28 cellular contexts compared by ENCODE assay signal in genomic region chr7:132189881-132190280, GRCh38.
A peak's percentile ranks its signal among the peaks of the same experiment; 100 is the strongest.
DNase-seq lines count a peak whose midpoint lies in the region; ATAC-seq, FAIRE-seq and TF ChIP-seq lines count a peak whose summit lies in the region.
"Had no signal": no experiment of that assay in that cellular context is flagged by ENCODE, and none has a peak within 500 bp of the region (broad histone marks: within the 10 kb centered on the region; RNA-seq: fewer than 3 reads in every experiment).

No MANE protein-coding gene starts in this region.

- no peak overlapping the region for H3K23ac ChIP-seq in H1 (ENCODE audit: insufficient read length)

- CTCF ChIA-PET in H1 (lab: Charles Lee; ENCODE audit: partially characterized antibody): interaction anchor here (0.7 to 3.4 kb wide), 5 partner anchors 9 to 331 kb away, joined by 3 to 16 read pairs (median 4); no protein-coding TSS in a partner anchor
- CTCF ChIA-PET in CD8-positive, alpha-beta T cell (lab: Charles Lee): no interaction called here

- peak overlapping the region; percentile 98 for H4K91ac ChIP-seq in H1 (replicated peaks; ENCODE audit: insufficient read length, low read length)

- no peak overlapping the region for H3K27ac ChIP-seq in H1 (ENCODE audit: low read depth, low read length)
- no peak overlapping the region for H3K27ac ChIP-seq in CD8-positive, alpha-beta T cell (ENCODE audit: low read depth, low read length)
- H3K27ac ChIP-seq: 22Rv1; A549; BLaER1 treated with 17β-estradiol and CSF1 and Interleukin-3, amounts not matched to agents 10 nM and 100 nM; C4-2B had no signal

- intact Hi-C loops in CD14-positive monocyte (cut with micrococcal nuclease) (no loop called here), posterior vena cava (cut with DNase I) (no loop called here)
- intact Hi-C loops in CD8-positive, alpha-beta T cell (cut with DNase I, micrococcal nuclease): no loop called here

- TF ChIP-seq POLR2A in H1 (IDR thresholded peaks at IDR 0.05; ENCODE audit: control extremely low read depth in 1 of 2, low read depth in 2 of 2, low read length in 2 of 2): no peak

- peaks cover 0 to 4% (median 3%) of the 10 kb centered on the region in 3 donors for H3K27me3 Mint-ChIP-seq in CD14-positive monocyte (ENCODE audit: low read depth in 3 of 3)
- peaks cover 2% of the 10 kb centered on the region for H3K27me3 Mint-ChIP-seq in CD8-positive, alpha-beta T cell (ENCODE audit: low read depth)

- peak overlapping the region; percentile 70; the same call in 1 of the 2 replicates for H2AK5ac ChIP-seq in H1 (ENCODE audit: low read depth, low read length)

- H2BK5ac ChIP-seq in H1 (ENCODE audit: low read depth, low read length): peak overlapping the region; percentile 99; the same call in 1 of the 2 replicates

- H4K5ac ChIP-seq in H1 (ENCODE audit: insufficient read length, low read depth, low read length): no peak overlapping the region

- TF ChIP-seq RAD21 in H1 (IDR thresholded peaks at IDR 0.05 in 1 of 2, conservative IDR thresholded peaks at IDR 0.05 in 1 of 2; ENCODE audit: low read depth in 2 of 2, low read length in 2 of 2): no peak

- H3K56ac ChIP-seq in H1 (replicated peaks; ENCODE audit: insufficient read length, low read depth, low read length): no peak overlapping the region

- no peak overlapping the region for H3K14ac ChIP-seq in H1 (ENCODE audit: insufficient read length)

- no peak for TF ChIP-seq EP300 in H1 (IDR thresholded peaks at IDR 0.05; ENCODE audit: borderline replicate concordance in 1 of 2, low read depth in 2 of 2, low read length in 2 of 2)

- H3K27me3 ChIP-seq in H1 (replicated peaks in 1 of 4; ENCODE audit: control insufficient read depth in 3 of 4, extremely low read depth in 1 of 4, insufficient read depth in 3 of 4, low read length in 3 of 4): no peaks in the 10 kb centered on the region
- no peaks in the 10 kb centered on the region for H3K27me3 ChIP-seq in CD8-positive, alpha-beta T cell (ENCODE audit: insufficient read depth, low read length)
- H3K27me3 ChIP-seq: BLaER1 treated with 17β-estradiol and CSF1 and Interleukin-3, amounts not matched to agents 10 nM and 100 nM had no signal

- peaks cover 12 to 36% (median 22%) of the 10 kb centered on the region in 7 donors for H3K9me3 Mint-ChIP-seq in CD14-positive monocyte
- peaks cover 9% of the 10 kb centered on the region for H3K9me3 Mint-ChIP-seq in CD8-positive, alpha-beta T cell

- H2BK15ac ChIP-seq in H1 (ENCODE audit: low read length): peak overlapping the region; percentile 96; the same call in 1 of the 2 replicates

- FAIRE-seq in H1 (lab: Jason Lieb, UNC): no peak
- FAIRE-seq: A549, D721Med, GM12878, GM12892, GM18507, GM19239 had no signal

- no peak overlapping the region; a peak in 1 of 4 replicates for H3K4me2 ChIP-seq in H1 (ENCODE audit: insufficient read depth in 1 of 2, low read depth in 2 of 2, low read length in 2 of 2)
- H3K4me2 ChIP-seq: A549; BLaER1 treated with 17β-estradiol and CSF1 and Interleukin-3, amounts not matched to agents 10 nM and 100 nM had no signal

- no peak overlapping the region for H2AFZ ChIP-seq in H1 (ENCODE audit: low read length)

- no peak for ATAC-seq in CD8-positive, alpha-beta T cell
- ATAC-seq: A549, GM12878 had no signal

- H3K27ac Mint-ChIP-seq in CD14-positive monocyte: no peak overlapping the region
- no peak overlapping the region for H3K27ac Mint-ChIP-seq in CD8-positive, alpha-beta T cell
- H3K27ac Mint-ChIP-seq: B cell; CD4-positive, alpha-beta memory T cell; CD4-positive, CD25-positive, alpha-beta regulatory T cell had no signal

- no peaks in the 10 kb centered on the region for H3K79me2 ChIP-seq in H1 (ENCODE audit: control insufficient read depth in 1 of 2, insufficient read depth in 2 of 2, low read length in 2 of 2)

- no peaks in the 10 kb centered on the region; a peak in 1 of 8 replicates for H3K36me3 ChIP-seq in H1 (ENCODE audit: control insufficient read depth in 2 of 4, insufficient read depth in 4 of 4, low read length in 3 of 4)
- no peaks in the 10 kb centered on the region for H3K36me3 ChIP-seq in CD8-positive, alpha-beta T cell (ENCODE audit: insufficient read depth, low read length)
- H3K36me3 ChIP-seq: BLaER1 treated with 17β-estradiol and CSF1 and Interleukin-3, amounts not matched to agents 10 nM and 100 nM had no signal

- H3K23me2 ChIP-seq in H1 (ENCODE audit: low read depth, low read length): peaks cover 3% of the 10 kb centered on the region; the same call in 1 of the 2 replicates

- peak overlapping the region; percentile 87 for H2BK20ac ChIP-seq in H1 (ENCODE audit: low read length)

- H2BK12ac ChIP-seq in H1 (ENCODE audit: low read depth, low read length): peak overlapping the region; percentile 98

- peaks cover 4 to 13% of the 10 kb centered on the region in 2 experiments; a peak in 3 of 4 replicates for H3K9me3 ChIP-seq in H1 (ENCODE audit: insufficient read depth in 2 of 2, low read depth in 1 of 2, low read length in 1 of 2)
- no peaks in the 10 kb centered on the region for H3K9me3 ChIP-seq in CD8-positive, alpha-beta T cell (ENCODE audit: low read length)

- peak overlapping the region; percentile 89 for H3K18ac ChIP-seq in H1 (ENCODE audit: extremely low read depth, low read length)

- no peaks in the 10 kb centered on the region for H4K20me1 ChIP-seq in H1 (replicated peaks in 1 of 2; ENCODE audit: control insufficient read depth in 1 of 2, insufficient read depth in 2 of 2, low read length in 2 of 2)
- H4K20me1 ChIP-seq: BLaER1 treated with 17β-estradiol and CSF1 and Interleukin-3, amounts not matched to agents 10 nM and 100 nM had no signal

- no peak overlapping the region for H4K8ac ChIP-seq in H1 (ENCODE audit: extremely low read depth, insufficient read depth, low read length)

- peaks cover 13 to 31% (median 20%) of the 10 kb centered on the region in 4 experiments for H3K4me1 ChIP-seq in H1 (replicated peaks in 1 of 4; ENCODE audit: control insufficient read depth in 3 of 4, insufficient read depth in 4 of 4, low read length in 3 of 4)
- no peaks in the 10 kb centered on the region for H3K4me1 ChIP-seq in CD8-positive, alpha-beta T cell (ENCODE audit: insufficient read depth, low read length)
- H3K4me1 ChIP-seq: A549; BLaER1 treated with 17β-estradiol and CSF1 and Interleukin-3, amounts not matched to agents 10 nM and 100 nM; Caco-2 had no signal

- POLR2A ChIA-PET in H1 (lab: Charles Lee; ENCODE audit: partially characterized antibody): no interaction called here
- POLR2A ChIA-PET in CD8-positive, alpha-beta T cell (lab: Charles Lee): no interaction called here

- H2BK120ac ChIP-seq in H1 (replicated peaks; ENCODE audit: low read depth, low read length): peak overlapping the region; percentile 86

- H3K4me3 ChIP-seq in H1 (ENCODE audit: extremely low read depth in 1 of 4, insufficient read depth in 2 of 4, low read depth in 3 of 4, low read length in 4 of 4): no peak overlapping the region
- no peak overlapping the region for H3K4me3 ChIP-seq in CD8-positive, alpha-beta T cell (ENCODE audit: low read depth, low read length)
- H3K4me3 ChIP-seq: A549; BLaER1 treated with 17β-estradiol and CSF1 and Interleukin-3, amounts not matched to agents 10 nM and 100 nM; GM12878 had no signal

- H3K4ac ChIP-seq in H1 (replicated peaks; ENCODE audit: insufficient read length, low read depth, low read length): peak overlapping the region; percentile 70

- H3K9ac ChIP-seq in H1 (replicated peaks in 1 of 4; ENCODE audit: extremely low read depth in 1 of 4, low read depth in 3 of 4, low read length in 3 of 4): no peak overlapping the region
- H3K9ac ChIP-seq: BLaER1 treated with 17β-estradiol and CSF1 and Interleukin-3, amounts not matched to agents 10 nM and 100 nM had no signal

- DNase-seq in CD14-positive monocyte (ENCODE audit: low spot score) (peak; percentile 6), H1 (ENCODE audit: low read depth in 1 of 2, low spot score in 2 of 2) (no peak), posterior vena cava (ENCODE audit: low spot score) (peak; percentile 11), DMS 273 (lab: John Stamatoyannopoulos, UW; ENCODE audit: unreplicated experiment) (no peak), NCI-H2107 (lab: John Stamatoyannopoulos, UW) (no peak)
- DNase-seq in CD8-positive, alpha-beta T cell: no peak
- DNase-seq: AML-193; Caco-2; Calu3; CD4-positive, alpha-beta memory T cell; CD4-positive, CD25-positive, alpha-beta regulatory T cell; DMS 273 treated with DMSO at 0.1 percent for 48 hours; DMS153; DMS53; DMS79; DND-41; EL; GDM1 had no signal

- H3K4me1 Mint-ChIP-seq in CD14-positive monocyte: no peaks in the 10 kb centered on the region
- no peaks in the 10 kb centered on the region for H3K4me1 Mint-ChIP-seq in CD8-positive, alpha-beta T cell (ENCODE audit: low read depth)
- H3K4me1 Mint-ChIP-seq: B cell; CD4-positive, alpha-beta memory T cell; CD4-positive, CD25-positive, alpha-beta regulatory T cell had no signal

- H3K4me3 Mint-ChIP-seq in CD14-positive monocyte: no peak overlapping the region
- H3K4me3 Mint-ChIP-seq in CD8-positive, alpha-beta T cell: no peak overlapping the region
- H3K4me3 Mint-ChIP-seq: B cell; CD4-positive, alpha-beta memory T cell; CD4-positive, CD25-positive, alpha-beta regulatory T cell had no signal

- H3K79me1 ChIP-seq in H1 (ENCODE audit: low read depth, low read length): no peaks in the 10 kb centered on the region

- no peaks in the 10 kb centered on the region for H3K36me3 Mint-ChIP-seq in CD14-positive monocyte
- no peaks in the 10 kb centered on the region for H3K36me3 Mint-ChIP-seq in CD8-positive, alpha-beta T cell
- H3K36me3 Mint-ChIP-seq: CD4-positive, alpha-beta memory T cell; CD4-positive, CD25-positive, alpha-beta regulatory T cell had no signal

- TF ChIP-seq CTCF in CD14-positive monocyte (IDR thresholded peaks at IDR 0.05) (no peak), H1 (IDR thresholded peaks at IDR 0.05; ENCODE audit: control extremely low read depth in 1 of 3, insufficient read depth in 1 of 3, low read depth in 1 of 3, low read length in 3 of 3) (no peak)
- TF ChIP-seq CTCF in CD8-positive, alpha-beta T cell (IDR thresholded peaks at IDR 0.05): no peak

TF ChIP-seq in H1, 55 proteins besides CTCF, POLR2A, EP300 and RAD21 (continues in another document):
- no peak for TF ChIP-seq SP1 (IDR thresholded peaks at IDR 0.05; ENCODE audit: low read depth, low read length)
- no peak for TF ChIP-seq YY1 (IDR thresholded peaks at IDR 0.05; ENCODE audit: low read depth, low read length)
- no peak for TF ChIP-seq JUND (IDR thresholded peaks at IDR 0.05; ENCODE audit: low read length)
- TF ChIP-seq SIN3A (conservative IDR thresholded peaks at IDR 0.05 in 1 of 2, IDR thresholded peaks at IDR 0.05 in 1 of 2; ENCODE audit: low read depth in 1 of 2, low read length in 2 of 2): no peak
- no peak for TF ChIP-seq NANOG (IDR thresholded peaks at IDR 0.05; ENCODE audit: insufficient read depth, low read depth, low read length, poor library complexity, severe bottlenecking)
- no peak for TF ChIP-seq CBX5 (IDR thresholded peaks at IDR 0.05; ENCODE audit: low read depth, low read length)
- no peak for TF ChIP-seq BACH1 (IDR thresholded peaks at IDR 0.05; ENCODE audit: low read length)
- TF ChIP-seq SIX5 (IDR thresholded peaks at IDR 0.05; ENCODE audit: low read depth, low read length): no peak
- TF ChIP-seq SAP30 (IDR thresholded peaks at IDR 0.05; ENCODE audit: insufficient read depth, insufficient replicate concordance, low read length): no peak
- no peak for TF ChIP-seq GABPA (IDR thresholded peaks at IDR 0.05; ENCODE audit: borderline replicate concordance, insufficient read depth, low read length)

Comparison
In these comparisons a context has a peak if more than half of its experiments do, and no peak if none do; other contexts are left out.
1. DNase-seq: peak in CD14-positive monocyte (single experiment) and posterior vena cava (single experiment); none in H1 (0 of 2), DMS 273 (single experiment), CD8-positive, alpha-beta T cell (0 of 7) and NCI-H2107 (single experiment).